24 cellular contexts compared by ENCODE assay signal in the genomic region with DNA sequence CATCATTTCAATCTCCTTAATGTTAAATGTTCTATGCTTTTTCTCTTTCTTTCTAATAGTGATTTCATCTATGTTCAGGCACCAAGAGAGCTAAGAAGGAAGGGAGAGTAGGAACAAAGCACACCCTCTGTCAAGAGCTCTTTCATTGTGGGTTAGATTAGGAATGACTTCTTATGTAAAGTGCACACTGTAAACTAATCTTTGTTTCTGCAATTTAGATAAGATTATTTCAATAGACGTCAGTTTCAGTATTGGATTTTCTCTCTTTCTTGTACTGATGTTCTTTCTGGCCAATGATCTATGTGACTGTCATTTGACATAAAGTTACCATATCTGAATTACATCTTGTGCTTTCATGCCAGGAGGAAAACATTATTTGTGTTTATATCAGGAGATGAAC. TPM values are rescaled to one million over a fixed set of nuclear protein-coding genes. Genes with fewer than 3 reads are reported as not detected.
"Had no signal": no experiment of that assay in that cellular context is flagged by ENCODE, and none has a peak within 500 bp of the region (broad histone marks: within the 10 kb centered on the region; RNA-seq: fewer than 3 reads in every experiment).

No MANE protein-coding gene starts in this region.

- FAIRE-seq: HepG2, K562, RCC 7860 had no signal

- H3K4me3 ChIP-seq: K562, SJSA1, SK-N-MC had no signal

- H3K4me1 ChIP-seq: SJSA1 had no signal

- H3K9ac ChIP-seq: KMS-11 had no signal

- H3K27ac ChIP-seq: KMS-11, SJSA1, SK-N-MC had no signal

- H3K36me3 ChIP-seq: SJSA1 had no signal

- H3K9me3 ChIP-seq: SJSA1 had no signal

- DNase-seq: Kasumi-1, MM.1S, NCI-H1092 treated with DMSO at 0.1 percent for 48 hours, NCI-H1436, NCI-H187, NCI-H2029 treated with DMSO at 0.1 percent for 48 hours, NCI-H2171 treated with DMSO at 0.1 percent for 48 hours, NCI-H2227 treated with DMSO at 0.1 percent for 48 hours, NCI-H524, NCI-H69, NCI-H774, Right ventricle myocardium superior, RPMI8226, SIG-M5 had no signal

- ATAC-seq: HepG2, K562 had no signal

RNA-seq across cellular contexts. Expression of gene ATOH1, which starts 48.2 kb away (rescaled TPM):
- total RNA-seq: HepG2, HT1080, K562, M059J, NCI-H460, Right ventricle myocardium superior, SJSA1 had no signal
- polyA plus RNA-seq: HepG2, IgD-negative memory B cell, K562 had no signal
